In the genomic region with DNA sequence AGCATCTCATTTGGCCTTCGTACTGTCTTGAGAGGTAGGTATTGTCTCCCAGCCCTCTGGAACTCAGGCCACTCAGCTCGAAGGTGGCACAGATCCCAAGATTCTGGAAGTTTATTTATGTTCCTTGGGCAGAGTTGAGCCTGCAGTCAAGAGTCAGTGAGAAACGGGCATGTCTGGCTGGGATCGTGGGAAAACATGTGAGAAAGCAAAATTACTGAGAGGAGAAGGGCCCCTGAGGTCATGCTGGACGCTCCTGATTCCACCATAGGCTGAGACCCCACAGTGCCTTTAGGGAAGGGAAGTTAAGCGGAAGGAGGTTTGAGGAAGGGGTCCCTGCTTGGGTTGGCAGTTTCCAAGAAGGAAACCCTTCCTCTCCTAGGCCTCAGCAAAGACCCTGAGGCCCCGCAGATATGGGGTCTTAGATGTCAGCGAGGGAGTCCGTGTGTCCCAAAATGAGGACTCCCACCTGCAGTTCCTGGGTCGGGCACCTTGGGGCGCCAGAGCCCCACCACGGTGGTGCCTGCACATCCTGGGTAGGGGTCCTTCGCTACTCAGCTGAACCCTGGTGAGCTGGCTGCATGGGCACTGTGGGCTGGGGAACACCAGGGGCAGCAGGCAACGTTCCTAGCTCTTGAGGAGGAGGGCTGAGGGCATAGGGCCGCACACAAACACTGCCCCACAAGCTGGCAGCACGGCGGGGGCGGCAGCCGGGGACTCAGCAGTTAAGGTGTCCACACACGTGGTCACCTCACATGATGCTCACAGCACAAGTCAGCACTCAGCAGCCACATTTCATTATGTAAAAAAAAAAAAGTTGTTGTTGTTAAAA, we compare ENCODE assay signal across 8 cellular contexts. TPM values are rescaled to one million over a fixed set of nuclear protein-coding genes. Genes with fewer than 3 reads are reported as not detected.
DNase-seq lines count a peak whose midpoint lies in the region; ATAC-seq and TF ChIP-seq lines count a peak whose summit lies in the region.

No MANE protein-coding gene starts in this region.

- no peaks in the 10 kb centered on the region for H3K27me3 ChIP-seq in BE2C
- H3K27me3 ChIP-seq in HUES48 (ENCODE audit: control insufficient read depth, insufficient read depth, low read length), result no peaks in the 10 kb centered on the region

- no peak overlapping the region for H3K4me3 ChIP-seq in BE2C (ENCODE audit: low read depth, low read length)
- no peak overlapping the region for H3K4me3 ChIP-seq in HUES48 (ENCODE audit: low read depth, low read length)

- peak; percentile 87 for TF ChIP-seq CTCF in BE2C (IDR thresholded peaks at IDR 0.05; ENCODE audit: low read depth, low read length)

- no peak overlapping the region for H3K27ac Mint-ChIP-seq in activated naive CD4-positive, alpha-beta T cell treated with anti-CD3 and anti-CD28 coated beads, Interleukin-2, amount 50 U/mL, for 72 hours

- H3K9me3 ChIP-seq in BE2C (no peaks in the 10 kb centered on the region), HUES48 (ENCODE audit: control insufficient read depth, insufficient read depth, low read length) (no peaks in the 10 kb centered on the region)

- no peaks in the 10 kb centered on the region for H3K4me1 ChIP-seq in BE2C
- H3K4me1 ChIP-seq in HUES48 (ENCODE audit: control insufficient read depth, insufficient read depth, low read length), result peaks cover 10% of the 10 kb centered on the region

- intact Hi-C loops in left ventricle myocardium superior (cut with micrococcal nuclease), result loop anchor here (10.0 kb wide), 1 partner anchor 84 kb away; no protein-coding TSS in a partner anchor

- peak overlapping the region; percentile 18 for H3K27ac ChIP-seq in HUES48 (ENCODE audit: low read depth, low read length)

- peaks cover 24% of the 10 kb centered on the region for H3K36me3 ChIP-seq in BE2C
- H3K36me3 ChIP-seq in HUES48 (ENCODE audit: control insufficient read depth, insufficient read depth, low read length), result peaks cover 25% of the 10 kb centered on the region

- peak; percentile 16 to 42 for ATAC-seq in activated naive CD4-positive, alpha-beta T cell treated with anti-CD3 and anti-CD28 coated beads, Interleukin-2, amount 50 U/mL, for 72 hours
- ATAC-seq in left ventricle myocardium superior, result peak; percentile 49
- no peak for ATAC-seq in HG02885 (IDR thresholded peaks at IDR 0.05; ENCODE audit: poor library complexity, unreplicated experiment)

- no peak overlapping the region for H3K9ac ChIP-seq in HUES48 (ENCODE audit: low read depth, low read length)

- H3K9me3 Mint-ChIP-seq in activated naive CD4-positive, alpha-beta T cell treated with anti-CD3 and anti-CD28 coated beads, Interleukin-2, amount 50 U/mL, for 72 hours, result no peaks in the 10 kb centered on the region

- peaks cover 0 to 5% of the 10 kb centered on the region in 2 donors for H3K36me3 Mint-ChIP-seq in activated naive CD4-positive, alpha-beta T cell treated with anti-CD3 and anti-CD28 coated beads, Interleukin-2, amount 50 U/mL, for 72 hours

- DNase-seq in BE2C, result peak; percentile 79
- DNase-seq in activated naive CD4-positive, alpha-beta T cell treated with anti-CD3 and anti-CD28 coated beads, Interleukin-2, amount 50 U/mL, for 72 hours (ENCODE audit: low spot score in 2 of 2), result peak in 1 of 2 donors; percentile 77
- peak; percentile 60 for DNase-seq in left ventricle myocardium superior
- DNase-seq in stimulated activated CD4-positive, alpha-beta T cell treated with anti-CD3 and anti-CD28 coated beads, Interleukin-2, amount 100 ng/mL, for 24 hours, result peak; percentile 58 to 62
- no peak for DNase-seq in NCI-H1105 treated with DMSO at 0.1 percent for 48 hours (lab: John Stamatoyannopoulos, UW)
- DNase-seq in mesenteric fat pad (ENCODE audit: low spot score), result no peak

RNA-seq across cellular contexts. Expression of gene SEMA4A, which starts 12.3 kb away (rescaled TPM):
- polyA plus RNA-seq in BE2C (2012; ENCODE audit: insufficient read depth, insufficient read length, low read depth), result 1.6 TPM
- total RNA-seq in activated naive CD4-positive, alpha-beta T cell treated with anti-CD3 and anti-CD28 coated beads, Interleukin-2, amount 50 U/mL, for 72 hours, result 10 to 100 TPM; 10.5 to 36.2 TPM
- total RNA-seq in left ventricle myocardium superior (0.69 TPM), mesenteric fat pad (31.9 TPM)

RNA-seq across cellular contexts. Expression of gene LMNA, which starts 26.6 kb away (rescaled TPM):
- 312 TPM for polyA plus RNA-seq in BE2C (2012; ENCODE audit: insufficient read depth, insufficient read length, low read depth)
- total RNA-seq in activated naive CD4-positive, alpha-beta T cell treated with anti-CD3 and anti-CD28 coated beads, Interleukin-2, amount 50 U/mL, for 72 hours, result 100 to 1,000 TPM; 116 to 147 TPM
- total RNA-seq in left ventricle myocardium superior (252 TPM), mesenteric fat pad (901 TPM)

RNA-seq across cellular contexts. Expression of gene SLC25A44, which starts 52.8 kb away (rescaled TPM):
- 47.2 TPM for polyA plus RNA-seq in BE2C (2012; ENCODE audit: insufficient read depth, insufficient read length, low read depth)
- total RNA-seq in activated naive CD4-positive, alpha-beta T cell treated with anti-CD3 and anti-CD28 coated beads, Interleukin-2, amount 50 U/mL, for 72 hours, result 10 to 100 TPM; 79.1 to 82.1 TPM
- total RNA-seq in left ventricle myocardium superior (15.3 TPM), mesenteric fat pad (34.3 TPM)

RNA-seq across cellular contexts. Expression of gene MEX3A, which starts 58.8 kb away (rescaled TPM):
- polyA plus RNA-seq in BE2C (2012; ENCODE audit: insufficient read depth, insufficient read length, low read depth), result 66.0 TPM
- under 1 TPM; 0.16 to 0.49 TPM for total RNA-seq in activated naive CD4-positive, alpha-beta T cell treated with anti-CD3 and anti-CD28 coated beads, Interleukin-2, amount 50 U/mL, for 72 hours
- 0.17 TPM for total RNA-seq in left ventricle myocardium superior
- 0.58 TPM for total RNA-seq in mesenteric fat pad

Comparison
In these comparisons a context has a peak if more than half of its experiments do, and no peak if none do; other contexts are left out.
1. DNase-seq: peak in BE2C (single experiment), left ventricle myocardium superior (single experiment) and stimulated activated CD4-positive, alpha-beta T cell treated with anti-CD3 and anti-CD28 coated beads, Interleukin-2, amount 100 ng/mL, for 24 hours (2 of 2); none in NCI-H1105 treated with DMSO at 0.1 percent for 48 hours (single experiment) and mesenteric fat pad (single experiment).